ENCODE assay signal across 5 cellular contexts in genomic region chr5:6252581-6252980, GRCh38.
"Had no signal": no experiment of that assay in that cellular context is flagged by ENCODE, and none has a peak within 500 bp of the region (broad histone marks: within the 10 kb centered on the region; RNA-seq: fewer than 3 reads in every experiment).

No MANE protein-coding gene starts in this region.

- H3K9ac ChIP-seq: GM23248 had no signal

- H2AFZ ChIP-seq: GM23248 had no signal

- DNase-seq: GM23248, H9, HCEC 1CT, IMR-90, KBM-7 had no signal

- H3K4me3 ChIP-seq: GM23248 had no signal

- H3K27ac ChIP-seq: GM23248 had no signal
